ENCODE assay signal across 1 cellular context in the genomic region with DNA sequence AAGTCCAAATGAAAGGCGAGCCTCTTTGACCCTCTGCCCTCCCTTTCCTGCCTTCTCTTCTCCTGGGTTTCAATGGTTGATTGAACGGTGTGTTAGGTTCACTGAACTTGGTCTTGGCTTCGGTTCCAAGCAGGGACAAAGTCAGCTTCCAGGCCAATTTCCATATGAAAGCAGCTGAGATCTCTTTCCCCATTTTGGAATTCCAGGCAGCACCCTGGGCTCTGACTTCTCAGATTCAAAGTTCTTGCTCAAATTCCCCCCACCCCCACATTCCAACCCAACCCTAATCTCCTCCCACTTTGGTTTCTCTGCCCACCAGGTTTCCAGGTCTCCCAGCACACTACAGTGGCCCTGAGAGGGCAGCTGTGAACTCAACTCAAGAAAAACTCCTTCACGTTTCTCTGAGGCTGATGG.
A peak's percentile ranks its signal among the peaks of the same experiment; 100 is the strongest.
TF ChIP-seq lines count a peak whose summit lies in the region.

No MANE protein-coding gene starts in this region.

TF ChIP-seq in H1, 55 proteins besides CTCF, POLR2A, EP300 and RAD21:
- TF ChIP-seq CHD1 (IDR thresholded peaks at IDR 0.05; ENCODE audit: low read depth, low read length) (no peak), MAX (IDR thresholded peaks at IDR 0.05) (no peak), TBP (IDR thresholded peaks at IDR 0.05; ENCODE audit: low read depth, low read length) (peak; percentile 78), TCF12 (IDR thresholded peaks at IDR 0.05; ENCODE audit: low read depth, low read length) (peak; percentile 84; the same call in 1 of the 2 replicates), NRF1 (IDR thresholded peaks at IDR 0.05; ENCODE audit: low read depth, low read length) (no peak), EGR1 (IDR thresholded peaks at IDR 0.05; ENCODE audit: borderline replicate concordance, low read depth, low read length) (peak; percentile 71), SP2 (IDR thresholded peaks at IDR 0.05; ENCODE audit: low read length) (no peak), SAP30 (IDR thresholded peaks at IDR 0.05; ENCODE audit: insufficient read depth, insufficient replicate concordance, low read length) (no peak), BRCA1 (IDR thresholded peaks at IDR 0.05; ENCODE audit: low read depth, low read length) (no peak), PHF8 (conservative IDR thresholded peaks at IDR 0.05; ENCODE audit: low read depth, low read length) (no peak), SP1 (IDR thresholded peaks at IDR 0.05; ENCODE audit: low read depth, low read length) (peak; percentile 90), SP4 (IDR thresholded peaks at IDR 0.05; ENCODE audit: low read length) (no peak), RNF2 (IDR thresholded peaks at IDR 0.05; ENCODE audit: borderline replicate concordance, low read depth, low read length, missing control alignments, poor library complexity, severe bottlenecking) (no peak), JUND (IDR thresholded peaks at IDR 0.05; ENCODE audit: low read length) (peak; percentile 48; the same call in 1 of the 2 replicates), ATF3 (IDR thresholded peaks at IDR 0.05; ENCODE audit: insufficient read depth, low read depth, low read length) (no peak), SIX5 (IDR thresholded peaks at IDR 0.05; ENCODE audit: low read depth, low read length) (no peak), TAF7 (optimal IDR thresholded peaks at IDR 0.05; ENCODE audit: borderline replicate concordance, low read depth, low read length) (peak; percentile 29), GTF2F1 (IDR thresholded peaks at IDR 0.05; ENCODE audit: borderline replicate concordance, low read depth, low read length) (no peak), SIRT6 (IDR thresholded peaks at IDR 0.05; ENCODE audit: low read length) (no peak), HDAC2 (IDR thresholded peaks at IDR 0.05; ENCODE audit: borderline replicate concordance in 1 of 2, low read depth in 2 of 2, low read length in 2 of 2) (peak; percentile 90 to 94; a peak in 3 of 4 replicates), YY1 (IDR thresholded peaks at IDR 0.05; ENCODE audit: low read depth, low read length) (peak; percentile 88), BACH1 (IDR thresholded peaks at IDR 0.05; ENCODE audit: low read length) (peak; percentile 66; the same call in 1 of the 2 replicates), TEAD4 (IDR thresholded peaks at IDR 0.05; ENCODE audit: low read depth, low read length) (peak; percentile 99), CREB1 (IDR thresholded peaks at IDR 0.05) (no peak), POU5F1 (IDR thresholded peaks at IDR 0.05; ENCODE audit: low read depth, low read length) (peak; percentile 79), FOSL1 (IDR thresholded peaks at IDR 0.05; ENCODE audit: insufficient read depth, low read depth, low read length) (no peak), CTBP2 (IDR thresholded peaks at IDR 0.05; ENCODE audit: borderline replicate concordance, insufficient read depth, insufficient read length, low read length) (peak; percentile 74), SIN3A (conservative IDR thresholded peaks at IDR 0.05 in 1 of 2, IDR thresholded peaks at IDR 0.05 in 1 of 2; ENCODE audit: low read depth in 1 of 2, low read length in 2 of 2) (0 out of 4 replicates have a peak, but pooled peaks of 1 of the 2 experiments have one; percentile 62), CBX5 (IDR thresholded peaks at IDR 0.05; ENCODE audit: low read depth, low read length) (no peak), CEBPB (IDR thresholded peaks at IDR 0.05; ENCODE audit: low read depth, low read length) (peak; percentile 65; the same call in 1 of the 2 replicates), ASH2L (IDR thresholded peaks at IDR 0.05; ENCODE audit: low read length) (peak; percentile 68), KDM1A (IDR thresholded peaks at IDR 0.05; ENCODE audit: borderline replicate concordance, low read length) (no peak), KDM4A (IDR thresholded peaks at IDR 0.05; ENCODE audit: low read depth, low read length, severe bottlenecking) (no peak), CBX8 (IDR thresholded peaks at IDR 0.05; ENCODE audit: borderline replicate concordance, low read depth, low read length) (no peak), ATF2 (IDR thresholded peaks at IDR 0.05; ENCODE audit: low read length) (no peak), HDAC6 (IDR thresholded peaks at IDR 0.05; ENCODE audit: low read depth, low read length) (no peak), RXRA (IDR thresholded peaks at IDR 0.05; ENCODE audit: insufficient read depth, low read depth, low read length) (no peak), TAF1 (IDR thresholded peaks at IDR 0.05; ENCODE audit: low read depth, low read length) (peak; percentile 71), SRF (IDR thresholded peaks at IDR 0.05; ENCODE audit: low read depth, low read length) (no peak), SUZ12 (IDR thresholded peaks at IDR 0.05; ENCODE audit: low read length) (no peak), RFX5 (IDR thresholded peaks at IDR 0.05; ENCODE audit: borderline replicate concordance, low read depth, low read length) (no peak), NANOG (IDR thresholded peaks at IDR 0.05; ENCODE audit: insufficient read depth, low read depth, low read length, poor library complexity, severe bottlenecking) (peak; percentile 44), JUN (IDR thresholded peaks at IDR 0.05; ENCODE audit: low read depth, low read length) (no peak), GABPA (IDR thresholded peaks at IDR 0.05; ENCODE audit: borderline replicate concordance, insufficient read depth, low read length) (no peak), EZH2 (IDR thresholded peaks at IDR 0.05; ENCODE audit: low read depth, low read length, severe bottlenecking) (no peak), POLR2AphosphoS5 (IDR thresholded peaks at IDR 0.05; ENCODE audit: low read depth, low read length) (no peak), ZNF274 (IDR thresholded peaks at IDR 0.05; ENCODE audit: borderline replicate concordance, extremely low read depth, low read length) (no peak), RBBP5 (IDR thresholded peaks at IDR 0.05; ENCODE audit: borderline replicate concordance, low read depth, low read length) (peak; percentile 50; the same call in 1 of the 2 replicates), BCL11A (IDR thresholded peaks at IDR 0.05; ENCODE audit: low read depth in 2 of 2, low read length in 2 of 2) (no peak), MAFK (IDR thresholded peaks at IDR 0.05; ENCODE audit: low read depth, low read length) (no peak), KDM5A (IDR thresholded peaks at IDR 0.05; ENCODE audit: low read length) (no peak), CHD2 (IDR thresholded peaks at IDR 0.05; ENCODE audit: low read length) (peak; percentile 53; the same call in 1 of the 2 replicates)
- TF ChIP-seq, protein P1, sequence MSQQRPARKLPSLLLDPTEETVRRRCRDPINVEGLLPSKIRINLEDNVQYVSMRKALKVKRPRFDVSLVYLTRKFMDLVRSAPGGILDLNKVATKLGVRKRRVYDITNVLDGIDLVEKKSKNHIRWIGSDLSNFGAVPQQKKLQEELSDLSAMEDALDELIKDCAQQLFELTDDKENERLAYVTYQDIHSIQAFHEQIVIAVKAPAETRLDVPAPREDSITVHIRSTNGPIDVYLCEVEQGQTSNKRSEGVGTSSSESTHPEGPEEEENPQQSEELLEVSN (IDR thresholded peaks at IDR 0.05): no peak
- TF ChIP-seq, protein P2, sequence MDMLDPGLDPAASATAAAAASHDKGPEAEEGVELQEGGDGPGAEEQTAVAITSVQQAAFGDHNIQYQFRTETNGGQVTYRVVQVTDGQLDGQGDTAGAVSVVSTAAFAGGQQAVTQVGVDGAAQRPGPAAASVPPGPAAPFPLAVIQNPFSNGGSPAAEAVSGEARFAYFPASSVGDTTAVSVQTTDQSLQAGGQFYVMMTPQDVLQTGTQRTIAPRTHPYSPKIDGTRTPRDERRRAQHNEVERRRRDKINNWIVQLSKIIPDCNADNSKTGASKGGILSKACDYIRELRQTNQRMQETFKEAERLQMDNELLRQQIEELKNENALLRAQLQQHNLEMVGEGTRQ (IDR thresholded peaks at IDR 0.05; ENCODE audit: low read length): no peak
- TF ChIP-seq, protein P3, sequence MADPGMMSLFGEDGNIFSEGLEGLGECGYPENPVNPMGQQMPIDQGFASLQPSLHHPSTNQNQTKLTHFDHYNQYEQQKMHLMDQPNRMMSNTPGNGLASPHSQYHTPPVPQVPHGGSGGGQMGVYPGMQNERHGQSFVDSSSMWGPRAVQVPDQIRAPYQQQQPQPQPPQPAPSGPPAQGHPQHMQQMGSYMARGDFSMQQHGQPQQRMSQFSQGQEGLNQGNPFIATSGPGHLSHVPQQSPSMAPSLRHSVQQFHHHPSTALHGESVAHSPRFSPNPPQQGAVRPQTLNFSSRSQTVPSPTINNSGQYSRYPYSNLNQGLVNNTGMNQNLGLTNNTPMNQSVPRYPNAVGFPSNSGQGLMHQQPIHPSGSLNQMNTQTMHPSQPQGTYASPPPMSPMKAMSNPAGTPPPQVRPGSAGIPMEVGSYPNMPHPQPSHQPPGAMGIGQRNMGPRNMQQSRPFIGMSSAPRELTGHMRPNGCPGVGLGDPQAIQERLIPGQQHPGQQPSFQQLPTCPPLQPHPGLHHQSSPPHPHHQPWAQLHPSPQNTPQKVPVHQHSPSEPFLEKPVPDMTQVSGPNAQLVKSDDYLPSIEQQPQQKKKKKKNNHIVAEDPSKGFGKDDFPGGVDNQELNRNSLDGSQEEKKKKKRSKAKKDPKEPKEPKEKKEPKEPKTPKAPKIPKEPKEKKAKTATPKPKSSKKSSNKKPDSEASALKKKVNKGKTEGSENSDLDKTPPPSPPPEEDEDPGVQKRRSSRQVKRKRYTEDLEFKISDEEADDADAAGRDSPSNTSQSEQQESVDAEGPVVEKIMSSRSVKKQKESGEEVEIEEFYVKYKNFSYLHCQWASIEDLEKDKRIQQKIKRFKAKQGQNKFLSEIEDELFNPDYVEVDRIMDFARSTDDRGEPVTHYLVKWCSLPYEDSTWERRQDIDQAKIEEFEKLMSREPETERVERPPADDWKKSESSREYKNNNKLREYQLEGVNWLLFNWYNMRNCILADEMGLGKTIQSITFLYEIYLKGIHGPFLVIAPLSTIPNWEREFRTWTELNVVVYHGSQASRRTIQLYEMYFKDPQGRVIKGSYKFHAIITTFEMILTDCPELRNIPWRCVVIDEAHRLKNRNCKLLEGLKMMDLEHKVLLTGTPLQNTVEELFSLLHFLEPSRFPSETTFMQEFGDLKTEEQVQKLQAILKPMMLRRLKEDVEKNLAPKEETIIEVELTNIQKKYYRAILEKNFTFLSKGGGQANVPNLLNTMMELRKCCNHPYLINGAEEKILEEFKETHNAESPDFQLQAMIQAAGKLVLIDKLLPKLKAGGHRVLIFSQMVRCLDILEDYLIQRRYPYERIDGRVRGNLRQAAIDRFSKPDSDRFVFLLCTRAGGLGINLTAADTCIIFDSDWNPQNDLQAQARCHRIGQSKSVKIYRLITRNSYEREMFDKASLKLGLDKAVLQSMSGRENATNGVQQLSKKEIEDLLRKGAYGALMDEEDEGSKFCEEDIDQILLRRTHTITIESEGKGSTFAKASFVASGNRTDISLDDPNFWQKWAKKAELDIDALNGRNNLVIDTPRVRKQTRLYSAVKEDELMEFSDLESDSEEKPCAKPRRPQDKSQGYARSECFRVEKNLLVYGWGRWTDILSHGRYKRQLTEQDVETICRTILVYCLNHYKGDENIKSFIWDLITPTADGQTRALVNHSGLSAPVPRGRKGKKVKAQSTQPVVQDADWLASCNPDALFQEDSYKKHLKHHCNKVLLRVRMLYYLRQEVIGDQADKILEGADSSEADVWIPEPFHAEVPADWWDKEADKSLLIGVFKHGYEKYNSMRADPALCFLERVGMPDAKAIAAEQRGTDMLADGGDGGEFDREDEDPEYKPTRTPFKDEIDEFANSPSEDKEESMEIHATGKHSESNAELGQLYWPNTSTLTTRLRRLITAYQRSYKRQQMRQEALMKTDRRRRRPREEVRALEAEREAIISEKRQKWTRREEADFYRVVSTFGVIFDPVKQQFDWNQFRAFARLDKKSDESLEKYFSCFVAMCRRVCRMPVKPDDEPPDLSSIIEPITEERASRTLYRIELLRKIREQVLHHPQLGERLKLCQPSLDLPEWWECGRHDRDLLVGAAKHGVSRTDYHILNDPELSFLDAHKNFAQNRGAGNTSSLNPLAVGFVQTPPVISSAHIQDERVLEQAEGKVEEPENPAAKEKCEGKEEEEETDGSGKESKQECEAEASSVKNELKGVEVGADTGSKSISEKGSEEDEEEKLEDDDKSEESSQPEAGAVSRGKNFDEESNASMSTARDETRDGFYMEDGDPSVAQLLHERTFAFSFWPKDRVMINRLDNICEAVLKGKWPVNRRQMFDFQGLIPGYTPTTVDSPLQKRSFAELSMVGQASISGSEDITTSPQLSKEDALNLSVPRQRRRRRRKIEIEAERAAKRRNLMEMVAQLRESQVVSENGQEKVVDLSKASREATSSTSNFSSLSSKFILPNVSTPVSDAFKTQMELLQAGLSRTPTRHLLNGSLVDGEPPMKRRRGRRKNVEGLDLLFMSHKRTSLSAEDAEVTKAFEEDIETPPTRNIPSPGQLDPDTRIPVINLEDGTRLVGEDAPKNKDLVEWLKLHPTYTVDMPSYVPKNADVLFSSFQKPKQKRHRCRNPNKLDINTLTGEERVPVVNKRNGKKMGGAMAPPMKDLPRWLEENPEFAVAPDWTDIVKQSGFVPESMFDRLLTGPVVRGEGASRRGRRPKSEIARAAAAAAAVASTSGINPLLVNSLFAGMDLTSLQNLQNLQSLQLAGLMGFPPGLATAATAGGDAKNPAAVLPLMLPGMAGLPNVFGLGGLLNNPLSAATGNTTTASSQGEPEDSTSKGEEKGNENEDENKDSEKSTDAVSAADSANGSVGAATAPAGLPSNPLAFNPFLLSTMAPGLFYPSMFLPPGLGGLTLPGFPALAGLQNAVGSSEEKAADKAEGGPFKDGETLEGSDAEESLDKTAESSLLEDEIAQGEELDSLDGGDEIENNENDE (IDR thresholded peaks at IDR 0.05; ENCODE audit: insufficient replicate concordance, low read length): no peak
TF ChIP-seq in H1: peak in this region for 19.
